In the genomic region with DNA sequence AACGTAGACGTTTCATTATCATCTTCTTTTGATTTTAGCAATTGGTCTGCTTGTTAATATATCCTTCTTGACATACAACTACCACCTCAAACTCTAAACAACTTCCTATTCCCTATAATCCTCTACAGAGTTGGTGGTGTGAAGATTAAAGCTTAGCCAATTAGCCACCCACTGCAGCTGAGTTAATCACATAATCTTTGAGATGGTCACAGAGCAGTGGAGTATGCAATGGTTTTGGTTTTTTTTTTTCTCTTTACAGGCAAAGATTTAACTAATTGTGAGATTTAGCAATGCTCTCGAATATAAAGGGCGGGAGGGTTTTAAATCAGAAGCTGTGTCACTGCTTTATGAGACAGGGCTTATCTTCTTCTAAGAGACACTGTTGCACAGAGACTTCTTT, we compare ENCODE assay signal across 1 cellular context.
TF ChIP-seq lines count a peak whose summit lies in the region.

No MANE protein-coding gene starts in this region.

TF ChIP-seq in SK-N-SH treated with all-trans-retinoic acid at 6 μM for 48 hours, 23 proteins besides CTCF, POLR2A, EP300 and RAD21 (continued from another document):
- TF ChIP-seq, protein P1, sequence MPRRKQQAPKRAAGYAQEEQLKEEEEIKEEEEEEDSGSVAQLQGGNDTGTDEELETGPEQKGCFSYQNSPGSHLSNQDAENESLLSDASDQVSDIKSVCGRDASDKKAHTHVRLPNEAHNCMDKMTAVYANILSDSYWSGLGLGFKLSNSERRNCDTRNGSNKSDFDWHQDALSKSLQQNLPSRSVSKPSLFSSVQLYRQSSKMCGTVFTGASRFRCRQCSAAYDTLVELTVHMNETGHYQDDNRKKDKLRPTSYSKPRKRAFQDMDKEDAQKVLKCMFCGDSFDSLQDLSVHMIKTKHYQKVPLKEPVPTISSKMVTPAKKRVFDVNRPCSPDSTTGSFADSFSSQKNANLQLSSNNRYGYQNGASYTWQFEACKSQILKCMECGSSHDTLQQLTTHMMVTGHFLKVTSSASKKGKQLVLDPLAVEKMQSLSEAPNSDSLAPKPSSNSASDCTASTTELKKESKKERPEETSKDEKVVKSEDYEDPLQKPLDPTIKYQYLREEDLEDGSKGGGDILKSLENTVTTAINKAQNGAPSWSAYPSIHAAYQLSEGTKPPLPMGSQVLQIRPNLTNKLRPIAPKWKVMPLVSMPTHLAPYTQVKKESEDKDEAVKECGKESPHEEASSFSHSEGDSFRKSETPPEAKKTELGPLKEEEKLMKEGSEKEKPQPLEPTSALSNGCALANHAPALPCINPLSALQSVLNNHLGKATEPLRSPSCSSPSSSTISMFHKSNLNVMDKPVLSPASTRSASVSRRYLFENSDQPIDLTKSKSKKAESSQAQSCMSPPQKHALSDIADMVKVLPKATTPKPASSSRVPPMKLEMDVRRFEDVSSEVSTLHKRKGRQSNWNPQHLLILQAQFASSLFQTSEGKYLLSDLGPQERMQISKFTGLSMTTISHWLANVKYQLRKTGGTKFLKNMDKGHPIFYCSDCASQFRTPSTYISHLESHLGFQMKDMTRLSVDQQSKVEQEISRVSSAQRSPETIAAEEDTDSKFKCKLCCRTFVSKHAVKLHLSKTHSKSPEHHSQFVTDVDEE (CRISPR knock-in tag; IDR thresholded peaks at IDR 0.05) = no peak
- TF ChIP-seq ZNF70 (CRISPR knock-in tag; IDR thresholded peaks at IDR 0.05) = no peak
- TF ChIP-seq, protein P2, sequence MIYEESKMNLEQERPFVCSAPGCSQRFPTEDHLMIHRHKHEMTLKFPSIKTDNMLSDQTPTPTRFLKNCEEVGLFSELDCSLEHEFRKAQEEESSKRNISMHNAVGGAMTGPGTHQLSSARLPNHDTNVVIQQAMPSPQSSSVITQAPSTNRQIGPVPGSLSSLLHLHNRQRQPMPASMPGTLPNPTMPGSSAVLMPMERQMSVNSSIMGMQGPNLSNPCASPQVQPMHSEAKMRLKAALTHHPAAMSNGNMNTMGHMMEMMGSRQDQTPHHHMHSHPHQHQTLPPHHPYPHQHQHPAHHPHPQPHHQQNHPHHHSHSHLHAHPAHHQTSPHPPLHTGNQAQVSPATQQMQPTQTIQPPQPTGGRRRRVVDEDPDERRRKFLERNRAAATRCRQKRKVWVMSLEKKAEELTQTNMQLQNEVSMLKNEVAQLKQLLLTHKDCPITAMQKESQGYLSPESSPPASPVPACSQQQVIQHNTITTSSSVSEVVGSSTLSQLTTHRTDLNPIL (CRISPR knock-in tag; IDR thresholded peaks at IDR 0.05; ENCODE audit: low read depth) = no peak
